ENCODE assay signal across 19 cellular contexts in genomic region chr4:123110147-123110546, GRCh38.
"Had no signal": no experiment of that assay in that cellular context is flagged by ENCODE, and none has a peak within 500 bp of the region (broad histone marks: within the 10 kb centered on the region; RNA-seq: fewer than 3 reads in every experiment).

No MANE protein-coding gene starts in this region.

- H3K27ac Mint-ChIP-seq: activated naive CD8-positive, alpha-beta T cell treated with anti-CD3 and anti-CD28 coated beads, Interleukin-2, amount 10 ng/mL, durations not matched to agents 7 days and 5 days; effector memory CD8-positive, alpha-beta T cell; natural killer cell treated with Interleukin-12 subunit alpha and Interleukin-12 subunit beta and Interleukin-15 and Interleukin-18, amount 100 ng/mL, for 72 hours; progenitor cell of endocrine pancreas; stimulated activated effector memory CD8-positive, alpha-beta T cell treated with anti-CD3 and anti-CD28 coated beads, Interleukin-12 subunit alpha, Interleukin-12 subunit beta, amount 100 ng/mL, for 72 hours had no signal

- DNase-seq: activated CD4-positive, CD25-positive, alpha-beta regulatory T cell treated with anti-CD3 and anti-CD28 coated beads, Interleukin-2, amount 50 U/mL, for 72 hours; activated naive CD4-positive, alpha-beta T cell; activated naive CD8-positive, alpha-beta T cell treated with anti-CD3 and anti-CD28 coated beads, Interleukin-2, amount 10 ng/mL, durations not matched to agents 7 days and 5 days; activated T-cell treated with anti-CD3 and anti-CD28 coated beads for 4 hours; aorta; dermis blood vessel endothelial cell; effector memory CD8-positive, alpha-beta T cell; head of caudate nucleus; mucosa of descending colon; nucleus accumbens; SK-N-SH; stimulated activated CD4-positive, alpha-beta T cell treated with anti-CD3 and anti-CD28 coated beads, Interleukin-1b, Interleukin-23, amount 100 ng/mL, for 48 hours; T-helper 1 cell; T1000 had no signal

- H3K4me3 ChIP-seq: mucosa of descending colon, vagina had no signal

- H3K9me3 Mint-ChIP-seq: effector memory CD8-positive, alpha-beta T cell; natural killer cell treated with Interleukin-12 subunit alpha and Interleukin-12 subunit beta and Interleukin-15 and Interleukin-18, amount 100 ng/mL, for 72 hours; stimulated activated effector memory CD8-positive, alpha-beta T cell treated with anti-CD3 and anti-CD28 coated beads, Interleukin-12 subunit alpha, Interleukin-12 subunit beta, amount 100 ng/mL, for 72 hours had no signal

- H3K27me3 ChIP-seq: foreskin keratinocyte, vagina had no signal

- H3K36me3 Mint-ChIP-seq: natural killer cell treated with Interleukin-12 subunit alpha and Interleukin-12 subunit beta and Interleukin-15 and Interleukin-18, amount 100 ng/mL, for 72 hours; stimulated activated effector memory CD8-positive, alpha-beta T cell treated with anti-CD3 and anti-CD28 coated beads, Interleukin-12 subunit alpha, Interleukin-12 subunit beta, amount 100 ng/mL, for 72 hours had no signal

- H3K27me3 Mint-ChIP-seq: activated naive CD8-positive, alpha-beta T cell treated with anti-CD3 and anti-CD28 coated beads, Interleukin-2, amount 10 ng/mL, durations not matched to agents 7 days and 5 days; effector memory CD8-positive, alpha-beta T cell; natural killer cell treated with Interleukin-12 subunit alpha and Interleukin-12 subunit beta and Interleukin-15 and Interleukin-18, amount 100 ng/mL, for 72 hours; progenitor cell of endocrine pancreas had no signal

- ATAC-seq: effector memory CD8-positive, alpha-beta T cell; mucosa of descending colon; natural killer cell treated with Interleukin-12 subunit alpha and Interleukin-12 subunit beta and Interleukin-15 and Interleukin-18, amount 100 ng/mL, for 72 hours; stimulated activated effector memory CD8-positive, alpha-beta T cell treated with anti-CD3 and anti-CD28 coated beads, Interleukin-12 subunit alpha, Interleukin-12 subunit beta, amount 100 ng/mL, for 72 hours had no signal

- H3K27ac ChIP-seq: foreskin keratinocyte, vagina had no signal

- H3K4me1 Mint-ChIP-seq: activated naive CD8-positive, alpha-beta T cell treated with anti-CD3 and anti-CD28 coated beads, Interleukin-2, amount 10 ng/mL, durations not matched to agents 7 days and 5 days; stimulated activated effector memory CD8-positive, alpha-beta T cell treated with anti-CD3 and anti-CD28 coated beads, Interleukin-12 subunit alpha, Interleukin-12 subunit beta, amount 100 ng/mL, for 72 hours had no signal

- H3K9me3 ChIP-seq: mucosa of descending colon, SK-N-SH, vagina had no signal

- H3K36me3 ChIP-seq: vagina had no signal

- H3K4me3 Mint-ChIP-seq: activated naive CD8-positive, alpha-beta T cell treated with anti-CD3 and anti-CD28 coated beads, Interleukin-2, amount 10 ng/mL, durations not matched to agents 7 days and 5 days; effector memory CD8-positive, alpha-beta T cell; natural killer cell treated with Interleukin-12 subunit alpha and Interleukin-12 subunit beta and Interleukin-15 and Interleukin-18, amount 100 ng/mL, for 72 hours; stimulated activated effector memory CD8-positive, alpha-beta T cell treated with anti-CD3 and anti-CD28 coated beads, Interleukin-12 subunit alpha, Interleukin-12 subunit beta, amount 100 ng/mL, for 72 hours had no signal
